21 cellular contexts compared by ENCODE assay signal in the genomic region with DNA sequence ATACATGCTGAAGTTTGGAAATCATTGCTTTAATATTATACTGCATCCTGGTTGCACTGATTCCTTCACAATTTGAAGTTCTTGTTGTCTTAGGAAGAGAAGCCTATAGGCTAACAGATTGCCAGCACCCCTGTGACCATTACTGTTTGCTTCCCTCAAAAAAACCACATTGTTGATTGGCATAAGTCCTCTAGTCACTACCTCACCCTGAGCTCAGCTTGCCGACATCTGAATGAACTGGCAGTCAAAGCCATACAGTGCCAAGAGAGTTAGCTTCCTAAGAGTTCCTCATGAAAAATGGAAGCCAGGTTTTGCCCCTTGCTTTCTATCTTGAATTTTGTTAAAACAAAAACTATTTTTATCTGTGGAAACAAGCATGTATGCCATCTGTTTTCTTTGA.
DNase-seq lines count a peak whose midpoint lies in the region; ATAC-seq, FAIRE-seq and TF ChIP-seq lines count a peak whose summit lies in the region.
"Had no signal": no experiment of that assay in that cellular context is flagged by ENCODE, and none has a peak within 500 bp of the region (broad histone marks: within the 10 kb centered on the region; RNA-seq: fewer than 3 reads in every experiment).

No MANE protein-coding gene starts in this region.

- TF ChIP-seq CTCF in D721Med (IDR thresholded peaks at IDR 0.05; ENCODE audit: insufficient read depth, missing control alignments): no peak

- DNase-seq in D721Med (ENCODE audit: insufficient read length, low spot score): no peak
- peak; percentile 77 for DNase-seq in G401 (ENCODE audit: low spot score)
- peak; percentile 21 for DNase-seq in NCI-H69 (lab: John Stamatoyannopoulos, UW)
- peak; percentile 73 for DNase-seq in cerebellar cortex (ENCODE audit: low spot score)
- no peak for DNase-seq in activated CD4-positive, alpha-beta T cell treated with anti-CD3 and anti-CD28 coated beads, Interleukin-2, amount 50 U/mL, for 48 hours
- DNase-seq in MV-4-11 (lab: John Stamatoyannopoulos, UW): no peak
- DNase-seq: 8988T; ACHN; BE2C; CD4-positive, alpha-beta memory T cell; CD4-positive, CD25-positive, alpha-beta regulatory T cell; CD8-positive, alpha-beta memory T cell; COR-L47; DMS79 treated with DMSO at 0.1 percent for 48 hours; GDM1 had no signal

- ATAC-seq in GM18858 (IDR thresholded peaks at IDR 0.05; ENCODE audit: unreplicated experiment) (no peak), GM21381 (IDR thresholded peaks at IDR 0.05; ENCODE audit: unreplicated experiment) (no peak)
- ATAC-seq: GM12878 had no signal

- FAIRE-seq in D721Med (lab: Jason Lieb, UNC): peak; percentile 21
- FAIRE-seq: GM12878, GM12892, GM18507, GM19239 had no signal

- in situ Hi-C loops in G401 (cut with HindIII; ENCODE audit: low sequenced_read_pairs): no loop called here

Comparison
In these comparisons a context has a peak if more than half of its experiments do, and no peak if none do; other contexts are left out.
1. DNase-seq: peak in G401 (single experiment), NCI-H69 (single experiment) and cerebellar cortex (single experiment); none in D721Med (single experiment), activated CD4-positive, alpha-beta T cell treated with anti-CD3 and anti-CD28 coated beads, Interleukin-2, amount 50 U/mL, for 48 hours (0 of 2) and MV-4-11 (single experiment).